In the genomic region with DNA sequence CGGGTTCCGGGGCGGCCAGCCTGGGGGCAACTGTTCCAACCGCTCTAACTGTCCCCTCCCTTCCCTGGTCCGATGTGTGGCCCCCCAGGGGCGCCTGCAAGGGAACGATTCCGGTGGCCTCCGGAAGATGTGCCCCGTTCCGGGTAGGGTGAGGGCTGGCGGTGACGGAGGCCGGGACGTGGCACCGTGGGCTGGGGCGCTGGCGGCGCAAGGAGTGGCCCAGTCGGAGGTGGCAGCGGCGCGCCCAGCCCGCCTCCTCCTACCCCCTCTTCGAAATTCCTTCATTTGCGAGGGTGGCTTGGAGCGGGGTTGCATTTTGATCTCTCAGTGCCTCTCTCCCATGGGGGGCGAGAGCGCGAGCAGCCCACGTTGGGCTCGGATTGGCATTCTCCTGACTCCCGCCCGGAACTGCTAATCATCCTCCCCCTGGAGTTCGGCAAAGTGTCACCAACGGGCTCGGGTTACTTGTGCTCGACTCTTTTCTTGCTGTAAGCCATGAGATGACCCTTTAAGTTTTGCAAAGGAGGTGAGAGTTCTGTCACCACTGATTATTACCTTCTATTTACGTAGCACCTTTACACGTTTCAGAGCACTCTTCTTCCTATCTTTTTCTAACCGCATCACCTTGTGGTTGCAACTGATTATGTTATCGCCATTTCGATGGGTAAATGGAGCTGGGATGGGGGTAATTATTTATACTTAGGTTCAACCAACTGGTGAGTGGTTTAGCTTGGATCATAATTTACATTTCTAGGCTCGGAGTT, we compare ENCODE assay signal across 1 cellular context.
TF ChIP-seq lines count a peak whose summit lies in the region.

No MANE protein-coding gene starts in this region.

TF ChIP-seq in neural cell, 6 proteins besides CTCF, POLR2A, EP300 and RAD21 (continued from another document):
- TF ChIP-seq TAF1 (IDR thresholded peaks at IDR 0.05; ENCODE audit: low read depth) (no peak), POLR2AphosphoS5 (IDR thresholded peaks at IDR 0.05) (no peak)
